21 cellular contexts compared by ENCODE assay signal in the genomic region with DNA sequence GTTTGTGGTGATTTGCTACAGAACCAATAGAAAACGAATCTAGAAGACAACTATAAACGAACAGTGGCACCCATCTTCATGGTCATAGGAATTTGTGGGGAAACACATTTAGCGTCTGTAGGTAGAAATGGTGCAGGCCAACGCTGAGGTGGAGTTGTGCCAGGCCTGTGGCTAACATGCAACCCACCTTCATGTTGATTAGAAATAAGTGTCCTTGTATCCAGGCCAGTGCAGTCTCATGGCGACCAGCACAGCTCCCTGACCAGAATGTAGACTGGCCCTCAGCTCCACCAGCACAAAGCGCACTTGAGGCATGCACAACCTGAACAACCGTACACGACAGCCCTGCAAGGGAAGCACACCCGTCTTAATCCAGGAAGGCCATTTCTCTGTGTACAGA.
"Had no signal": no experiment of that assay in that cellular context is flagged by ENCODE, and none has a peak within 500 bp of the region (broad histone marks: within the 10 kb centered on the region; RNA-seq: fewer than 3 reads in every experiment).

No MANE protein-coding gene starts in this region.

- H3K27ac ChIP-seq: colonic mucosa, epithelial cell of prostate, foreskin keratinocyte, gastroesophageal sphincter, heart left ventricle, left lung, lower lobe of right lung had no signal

- ATAC-seq: effector memory CD8-positive, alpha-beta T cell; esophagus mucosa; foreskin keratinocyte; gastroesophageal sphincter; heart left ventricle; left cardiac atrium; left lung; left ventricle myocardium superior; lower lobe of right lung; naive thymus-derived CD4-positive, alpha-beta T cell had no signal

- H3K4me1 Mint-ChIP-seq: mesothelial cell of epicardium; naive thymus-derived CD4-positive, alpha-beta T cell had no signal

- FAIRE-seq: keratinocyte had no signal

- DNase-seq: colonic mucosa; cortex of kidney; effector CD8-positive, alpha-beta T cell; effector memory CD8-positive, alpha-beta T cell; erythroblast; foreskin keratinocyte; heart left ventricle; hippocampal formation; left cardiac atrium; left lung; left ventricle myocardium superior; lower lobe of right lung; mesenchymal stem cell; naive thymus-derived CD4-positive, alpha-beta T cell had no signal

- H3K27me3 ChIP-seq: colonic mucosa, foreskin keratinocyte, left lung had no signal

- H3K36me3 Mint-ChIP-seq: mesothelial cell of epicardium; naive thymus-derived CD4-positive, alpha-beta T cell had no signal

- H3K27ac Mint-ChIP-seq: dendritic cell treated with granulocyte-macrophage colony-stimulating factor and Interleukin-4, amounts not matched to agents 40 ng/mL and 50 ng/mL, for 4 days; effector memory CD8-positive, alpha-beta T cell; endodermal cell; mesothelial cell of epicardium; naive thymus-derived CD4-positive, alpha-beta T cell had no signal

- H3K9me3 ChIP-seq: colonic mucosa, gastroesophageal sphincter had no signal

- H3K4me1 ChIP-seq: colonic mucosa, foreskin keratinocyte, gastroesophageal sphincter, heart left ventricle, left lung, lower lobe of right lung had no signal

- H3K4me3 ChIP-seq: colonic mucosa, gastroesophageal sphincter, heart left ventricle, left lung, lower lobe of right lung had no signal

- H3K4me3 Mint-ChIP-seq: dendritic cell treated with granulocyte-macrophage colony-stimulating factor and Interleukin-4, amounts not matched to agents 40 ng/mL and 50 ng/mL, for 4 days; effector memory CD8-positive, alpha-beta T cell; endodermal cell; mesothelial cell of epicardium; naive thymus-derived CD4-positive, alpha-beta T cell had no signal

- H3K36me3 ChIP-seq: colonic mucosa, gastroesophageal sphincter, heart left ventricle, left lung, lower lobe of right lung had no signal

- H3K27me3 Mint-ChIP-seq: dendritic cell treated with granulocyte-macrophage colony-stimulating factor and Interleukin-4, amounts not matched to agents 40 ng/mL and 50 ng/mL, for 4 days; naive thymus-derived CD4-positive, alpha-beta T cell had no signal
